31 cellular contexts compared by ENCODE assay signal in genomic region chr12:21025656-21026055, GRCh38.
"Had no signal": no experiment of that assay in that cellular context is flagged by ENCODE, and none has a peak within 500 bp of the region (broad histone marks: within the 10 kb centered on the region; RNA-seq: fewer than 3 reads in every experiment).

No MANE protein-coding gene starts in this region.

- H3K4me1 ChIP-seq: adrenal gland, body of pancreas, colonic mucosa, esophagus squamous epithelium had no signal

- DNase-seq: activated B cell treated with CpG ODN at 0.5 μM for 24 hours; activated CD4-positive, alpha-beta T cell treated with anti-CD3 and anti-CD28 coated beads for 48 hours; activated CD4-positive, alpha-beta T cell treated with anti-CD3 and anti-CD28 coated beads, Interleukin-2, amount 50 U/mL, for 1 hour; activated CD4-positive, alpha-beta T cell treated with anti-CD3 and anti-CD28 coated beads, Interleukin-2, amount 50 U/mL, for 48 hours; activated CD8-positive, alpha-beta memory T cell treated with anti-CD3 and anti-CD28 coated beads for 24 hours; activated CD8-positive, alpha-beta T cell treated with anti-CD3 and anti-CD28 coated beads for 36 hours; activated effector memory CD4-positive, alpha-beta T cell treated with Interleukin-2 at 50 U/mL for 16 hours; activated gamma-delta T cell treated with Interleukin-2 at 50 U/mL for 16 hours; activated naive CD4-positive, alpha-beta T cell treated with Interleukin-2 at 50 U/mL for 16 hours; activated naive CD8-positive, alpha-beta T cell treated with anti-CD3 and anti-CD28 coated beads for 36 hours; activated naive CD8-positive, alpha-beta T cell treated with anti-CD3 and anti-CD28 coated beads, Interleukin-2, amount 50 U/mL, for 24 hours; activated T-cell treated with anti-CD3 and anti-CD28 coated beads, Interleukin-2, amount 50 U/mL, for 4 hours; adrenal gland; amygdala; aorta; body of pancreas; caudate nucleus; colonic mucosa; effector CD8-positive, alpha-beta T cell; esophagus squamous epithelium; foreskin melanocyte; head of caudate nucleus; T-cell; T1000; WERI-Rb-1 had no signal

- H3K9me3 ChIP-seq: adrenal gland, body of pancreas, colonic mucosa, esophagus squamous epithelium had no signal

- H3K4me3 Mint-ChIP-seq: activated B cell treated with CpG ODN at 0.5 μM for 24 hours; activated CD8-positive, alpha-beta T cell treated with anti-CD3 and anti-CD28 coated beads for 36 hours; activated naive CD4-positive, alpha-beta T cell treated with anti-CD3 and anti-CD28 coated beads, Interleukin-2, amount 50 U/mL, for 24 hours; activated naive CD8-positive, alpha-beta T cell treated with anti-CD3 and anti-CD28 coated beads for 36 hours; activated naive CD8-positive, alpha-beta T cell treated with anti-CD3 and anti-CD28 coated beads, Interleukin-2, amount 50 U/mL, for 24 hours; activated T-cell treated with anti-CD3 and anti-CD28 coated beads, Interleukin-2, amount 50 U/mL, for 4 hours; activated T-helper 17 cell treated with anti-CD3 and anti-CD28 coated beads, Interleukin-2, amount 50 U/mL, for 72 hours; T-cell; T-helper 1 cell treated with Interleukin-12 subunit alpha and Interleukin-12 subunit beta and Interleukin-4 antibody, amounts not matched to agents 30 μg/mL and 1 μg/mL, for 36 hours had no signal

- FAIRE-seq: endothelial cell of umbilical vein had no signal

- H3K27me3 Mint-ChIP-seq: activated B cell treated with CpG ODN at 0.5 μM for 24 hours; activated CD8-positive, alpha-beta T cell treated with anti-CD3 and anti-CD28 coated beads for 36 hours; activated naive CD4-positive, alpha-beta T cell treated with anti-CD3 and anti-CD28 coated beads, Interleukin-2, amount 50 U/mL, for 24 hours; activated naive CD8-positive, alpha-beta T cell treated with anti-CD3 and anti-CD28 coated beads for 36 hours; activated naive CD8-positive, alpha-beta T cell treated with anti-CD3 and anti-CD28 coated beads, Interleukin-2, amount 50 U/mL, for 24 hours; activated T-helper 17 cell treated with anti-CD3 and anti-CD28 coated beads, Interleukin-2, amount 50 U/mL, for 72 hours; T-cell had no signal

- H3K36me3 ChIP-seq: adrenal gland, colonic mucosa, esophagus squamous epithelium, WERI-Rb-1 had no signal

- H3K27ac Mint-ChIP-seq: activated B cell treated with CpG ODN at 0.5 μM for 24 hours; activated CD8-positive, alpha-beta T cell treated with anti-CD3 and anti-CD28 coated beads for 36 hours; activated naive CD4-positive, alpha-beta T cell treated with anti-CD3 and anti-CD28 coated beads, Interleukin-2, amount 50 U/mL, for 24 hours; activated naive CD8-positive, alpha-beta T cell treated with anti-CD3 and anti-CD28 coated beads for 36 hours; activated naive CD8-positive, alpha-beta T cell treated with anti-CD3 and anti-CD28 coated beads, Interleukin-2, amount 50 U/mL, for 24 hours; activated T-helper 17 cell treated with anti-CD3 and anti-CD28 coated beads, Interleukin-2, amount 50 U/mL, for 72 hours; T-cell; T-helper 1 cell treated with Interleukin-12 subunit alpha and Interleukin-12 subunit beta and Interleukin-4 antibody, amounts not matched to agents 30 μg/mL and 1 μg/mL, for 36 hours had no signal

- H3K4me1 Mint-ChIP-seq: activated B cell treated with CpG ODN at 0.5 μM for 24 hours; activated naive CD4-positive, alpha-beta T cell treated with anti-CD3 and anti-CD28 coated beads, Interleukin-2, amount 50 U/mL, for 24 hours; activated naive CD8-positive, alpha-beta T cell treated with anti-CD3 and anti-CD28 coated beads for 36 hours; activated naive CD8-positive, alpha-beta T cell treated with anti-CD3 and anti-CD28 coated beads, Interleukin-2, amount 50 U/mL, for 24 hours; activated T-helper 17 cell treated with anti-CD3 and anti-CD28 coated beads, Interleukin-2, amount 50 U/mL, for 72 hours; T-cell had no signal

- H3K27ac ChIP-seq: adrenal gland, body of pancreas, colonic mucosa, epithelial cell of prostate, esophagus squamous epithelium, WERI-Rb-1 had no signal

- H3K36me3 Mint-ChIP-seq: activated naive CD4-positive, alpha-beta T cell treated with anti-CD3 and anti-CD28 coated beads, Interleukin-2, amount 50 U/mL, for 24 hours; activated naive CD8-positive, alpha-beta T cell treated with anti-CD3 and anti-CD28 coated beads for 36 hours; T-cell had no signal

- H3K4me3 ChIP-seq: adrenal gland, body of pancreas, colonic mucosa, esophagus squamous epithelium had no signal

- H3K9me3 Mint-ChIP-seq: activated naive CD8-positive, alpha-beta T cell treated with anti-CD3 and anti-CD28 coated beads, Interleukin-2, amount 50 U/mL, for 24 hours had no signal

- H3K27me3 ChIP-seq: adrenal gland, body of pancreas, colonic mucosa, esophagus squamous epithelium had no signal

- ATAC-seq: activated CD4-positive, CD25-positive, alpha-beta regulatory T cell treated with anti-CD3 and anti-CD28 coated beads, Interleukin-2, amount 50 U/mL, for 24 hours; activated CD8-positive, alpha-beta T cell treated with anti-CD3 and anti-CD28 coated beads for 36 hours; activated naive CD8-positive, alpha-beta T cell treated with anti-CD3 and anti-CD28 coated beads, Interleukin-2, amount 50 U/mL, for 24 hours; activated T-cell treated with anti-CD3 and anti-CD28 coated beads, Interleukin-2, amount 50 U/mL, for 4 hours; activated T-helper 17 cell treated with anti-CD3 and anti-CD28 coated beads, Interleukin-2, amount 50 U/mL, for 72 hours; body of pancreas; T-cell had no signal
